ENCODE assay signal across 8 cellular contexts in the genomic region with DNA sequence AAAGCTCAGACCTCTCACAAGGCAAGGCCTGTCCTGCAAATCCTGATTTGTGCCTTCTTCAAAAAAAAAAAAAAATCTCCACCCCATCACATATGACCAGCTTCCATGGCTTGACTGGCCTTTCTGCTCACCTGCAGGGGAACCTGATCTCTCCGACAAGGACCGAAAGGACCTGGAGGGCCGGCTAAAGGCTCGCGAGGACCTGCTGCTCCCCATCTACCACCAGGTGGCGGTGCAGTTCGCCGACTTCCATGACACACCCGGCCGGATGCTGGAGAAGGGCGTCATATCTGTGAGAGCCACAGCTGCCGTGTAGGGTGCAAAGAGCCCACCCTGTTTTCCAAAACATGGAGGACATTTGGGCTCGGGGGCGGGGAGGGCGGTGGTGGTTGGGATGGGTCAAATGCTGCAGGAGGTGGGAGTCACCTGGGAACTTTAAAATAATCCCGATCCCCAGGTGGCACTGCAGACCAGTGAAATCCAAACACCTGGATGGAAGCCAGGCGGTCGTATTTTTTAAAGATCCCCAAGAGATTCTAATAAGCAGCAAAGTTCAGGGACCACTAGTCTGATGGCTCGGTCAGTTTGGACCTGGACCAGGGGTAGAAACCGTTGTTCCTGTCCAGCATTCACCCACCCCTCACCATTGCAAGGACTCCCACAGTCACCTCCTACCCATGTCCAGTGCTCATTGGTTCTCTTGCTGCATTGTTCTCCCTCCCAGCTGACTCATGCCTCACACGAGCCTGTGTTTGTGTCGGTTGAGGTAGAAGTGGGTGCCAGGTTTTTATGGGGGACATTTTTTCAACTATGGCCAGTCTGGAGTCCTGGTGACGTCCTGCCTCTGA. TPM values are rescaled to one million over a fixed set of nuclear protein-coding genes. Genes with fewer than 3 reads are reported as not detected.
DNase-seq lines count a peak whose midpoint lies in the region; ATAC-seq and TF ChIP-seq lines count a peak whose summit lies in the region.

No MANE protein-coding gene starts in this region.

- TF ChIP-seq CTCF in left lung (IDR thresholded peaks at IDR 0.05): peak; percentile 49 to 56

- DNase-seq in SIG-M5 treated with dmso at 0.1 percent for 504 hours (lab: John Stamatoyannopoulos, UW; ENCODE audit: unreplicated experiment): peak; percentile 71
- DNase-seq in SIG-M5 (lab: John Stamatoyannopoulos, UW): no peak
- DNase-seq in NCI-H1105 treated with DMSO at 0.1 percent for 48 hours (lab: John Stamatoyannopoulos, UW): peak; percentile 76
- DNase-seq in T-helper 2 cell: peak in 4 of 5 experiments; percentile 17 to 66 (median 27)
- DNase-seq in cerebellar cortex (ENCODE audit: low spot score): peak; percentile 76
- DNase-seq in left lung: peak; percentile 61 to 87
- DNase-seq in stimulated activated CD8-positive, alpha-beta memory T cell treated with anti-CD3 and anti-CD28 coated beads, Interleukin-4, amount 100 ng/mL, for 24 hours (ENCODE audit: low read depth): peak; percentile 13

- intact Hi-C loops in left lung (cut with DNase I): no loop called here

- peak; percentile 91 for ATAC-seq in left lung
- ATAC-seq in HG02884 (IDR thresholded peaks at IDR 0.05; ENCODE audit: unreplicated experiment): no peak

- H3K4me3 ChIP-seq in left lung: no peak overlapping the region

- H3K4me1 ChIP-seq in left lung: no peaks in the 10 kb centered on the region

- H3K27ac ChIP-seq in left lung: no peak overlapping the region

- no peaks in the 10 kb centered on the region for H3K9me3 ChIP-seq in left lung

- peaks cover 0 to 34% of the 10 kb centered on the region in 2 donors for H3K36me3 ChIP-seq in left lung

- no peaks in the 10 kb centered on the region for H3K27me3 ChIP-seq in left lung

RNA-seq across cellular contexts. Expression of a gene that starts 44.8 kb away (rescaled TPM):
- not detected for total RNA-seq in left lung
